ENCODE assay signal across 23 cellular contexts in genomic region chr12:105343836-105344235, GRCh38. TPM values are rescaled to one million over a fixed set of nuclear protein-coding genes. Genes with fewer than 3 reads are reported as not detected.
DNase-seq lines count a peak whose midpoint lies in the region; ATAC-seq and TF ChIP-seq lines count a peak whose summit lies in the region.
"Had no signal": no experiment of that assay in that cellular context is flagged by ENCODE, and none has a peak within 500 bp of the region (broad histone marks: within the 10 kb centered on the region; RNA-seq: fewer than 3 reads in every experiment).

No MANE protein-coding gene starts in this region.

- H3K4me1 Mint-ChIP-seq in progenitor cell of endocrine pancreas (ENCODE audit: low read depth), result peaks cover 22% of the 10 kb centered on the region

- DNase-seq in NCI-H510A treated with DMSO at 0.1 percent for 48 hours (lab: John Stamatoyannopoulos, UW), result peak; percentile 28
- no peak for DNase-seq in NCI-H510A (lab: John Stamatoyannopoulos, UW)
- DNase-seq in NCI-H146 (lab: John Stamatoyannopoulos, UW), result peak; percentile 91
- DNase-seq in NCI-H345 (lab: John Stamatoyannopoulos, UW), result peak; percentile 97
- DNase-seq in progenitor cell of endocrine pancreas (ENCODE audit: low spot score, unreplicated experiment), result no peak
- no peak for DNase-seq in activated CD4-positive, CD25-positive, alpha-beta regulatory T cell (lab: John Stamatoyannopoulos, UW)
- no peak for DNase-seq in stimulated activated CD4-positive, alpha-beta T cell treated with anti-CD3 and anti-CD28 coated beads, Interleukin-2, amount 100 ng/mL, for 48 hours
- DNase-seq: activated CD4-positive, alpha-beta T cell treated with anti-CD3 and anti-CD28 coated beads, Interleukin-2, amount 50 U/mL, for 1 hour; activated CD8-positive, alpha-beta memory T cell treated with anti-CD3 and anti-CD28 coated beads, Interleukin-2, amount 50 U/mL, for 48 hours; activated naive CD8-positive, alpha-beta T cell treated with anti-CD3 and anti-CD28 coated beads for 36 hours; CD4-positive, alpha-beta memory T cell; head of caudate nucleus; left colon; mesenchymal stem cell; MG63; Peyer's patch; SJCRH30; spleen; stomach; trophoblast cell had no signal

- peaks cover 10% of the 10 kb centered on the region for H3K9me3 Mint-ChIP-seq in progenitor cell of endocrine pancreas (ENCODE audit: low read depth)

- H3K36me3 Mint-ChIP-seq in progenitor cell of endocrine pancreas (ENCODE audit: insufficient read depth), result peaks cover 40% of the 10 kb centered on the region

- no peak overlapping the region for H3K4me3 Mint-ChIP-seq in progenitor cell of endocrine pancreas (ENCODE audit: low read depth)
- H3K4me3 Mint-ChIP-seq: activated naive CD8-positive, alpha-beta T cell treated with anti-CD3 and anti-CD28 coated beads for 36 hours; CD4-positive, alpha-beta memory T cell; central memory CD8-positive, alpha-beta T cell; IgD-negative memory B cell had no signal

- H3K27ac Mint-ChIP-seq in progenitor cell of endocrine pancreas, result peak overlapping the region; percentile 31
- H3K27ac Mint-ChIP-seq: activated naive CD8-positive, alpha-beta T cell treated with anti-CD3 and anti-CD28 coated beads for 36 hours; IgD-negative memory B cell had no signal

- no peak for ATAC-seq in HG03457 (IDR thresholded peaks at IDR 0.05; ENCODE audit: unreplicated experiment)
- ATAC-seq: left colon had no signal

- H3K27me3 Mint-ChIP-seq in progenitor cell of endocrine pancreas, result no peaks in the 10 kb centered on the region
- H3K27me3 Mint-ChIP-seq: CD4-positive, alpha-beta memory T cell; central memory CD8-positive, alpha-beta T cell; IgD-negative memory B cell had no signal

- no peak for TF ChIP-seq CTCF in progenitor cell of endocrine pancreas (IDR thresholded peaks at IDR 0.05; ENCODE audit: unreplicated experiment)

RNA-seq across cellular contexts. Expression of gene C12orf75, which starts 13.3 kb away (rescaled TPM):
- 228 and 231 TPM in 2 replicates for total RNA-seq in progenitor cell of endocrine pancreas

Comparison
In these comparisons a context has a peak if more than half of its experiments do, and no peak if none do; other contexts are left out.
1. DNase-seq: peak in NCI-H510A treated with DMSO at 0.1 percent for 48 hours (single experiment), NCI-H146 (single experiment) and NCI-H345 (single experiment); none in NCI-H510A (single experiment), progenitor cell of endocrine pancreas (single experiment), activated CD4-positive, CD25-positive, alpha-beta regulatory T cell (0 of 4) and stimulated activated CD4-positive, alpha-beta T cell treated with anti-CD3 and anti-CD28 coated beads, Interleukin-2, amount 100 ng/mL, for 48 hours (0 of 2).